ENCODE assay signal across 34 cellular contexts in the genomic region with DNA sequence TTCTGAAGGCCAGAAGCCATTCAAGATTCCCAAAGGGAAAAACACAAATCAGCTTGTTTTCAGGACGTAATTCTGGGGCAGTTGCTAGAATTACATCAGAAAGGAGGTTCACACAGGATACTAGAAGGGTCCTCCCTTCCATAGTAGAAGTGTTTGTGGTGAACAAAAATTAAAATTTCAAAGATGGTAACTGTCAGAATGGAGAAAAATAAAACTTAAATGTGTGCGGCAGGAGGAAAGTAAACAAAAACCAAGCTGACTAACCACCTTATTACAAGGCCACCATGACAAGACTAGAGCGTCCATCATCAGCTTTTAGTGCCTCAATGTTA. TPM values are rescaled to one million over a fixed set of nuclear protein-coding genes. Genes with fewer than 3 reads are reported as not detected.
"Had no signal": no experiment of that assay in that cellular context is flagged by ENCODE, and none has a peak within 500 bp of the region (broad histone marks: within the 10 kb centered on the region; RNA-seq: fewer than 3 reads in every experiment).

No MANE protein-coding gene starts in this region.

- DNase-seq: activated CD4-positive, alpha-beta T cell treated with anti-CD3 and anti-CD28 coated beads, Interleukin-2, amount 10 ng/mL, durations not matched to agents 24 days and 14 days; activated CD4-positive, alpha-beta T cell treated with anti-CD3 and anti-CD28 coated beads, Interleukin-2, amount 50 U/mL, for 4 hours; activated gamma-delta T cell treated with Interleukin-2 at 50 U/mL for 16 hours; activated T-cell treated with anti-CD3 and anti-CD28 coated beads, Interleukin-2, amount 50 U/mL, for 1 hour; adrenal gland; body of pancreas; Kasumi-1; KG1; MG63; NCI-H1048; NCI-H1105 treated with DMSO at 0.1 percent for 48 hours; NCI-H1436; NCI-H1694; NCI-H1930; NCI-H2107; NCI-H2171; NCI-H226; NCI-H524 treated with DMSO at 0.1 percent for 48 hours; SHP77; SJCRH30; T1000 had no signal

- ATAC-seq: body of pancreas, Panc1 had no signal

- H3K27me3 ChIP-seq: adrenal gland, body of pancreas, breast epithelium, MG63, SJCRH30 had no signal

- H3K4me3 ChIP-seq: adrenal gland, body of pancreas, breast epithelium, MG63, SJCRH30, SK-N-MC had no signal

- H3K4me1 ChIP-seq: adrenal gland, body of pancreas, breast epithelium, SJCRH30 had no signal

- H3K27ac ChIP-seq: body of pancreas, SJCRH30, SK-N-MC had no signal

- H3K9me3 ChIP-seq: adrenal gland, body of pancreas, breast epithelium, MG63, SJCRH30 had no signal

- H3K36me3 ChIP-seq: breast epithelium, SJCRH30 had no signal

RNA-seq across cellular contexts. Expression of a gene that starts 37.1 kb away (rescaled TPM):
- total RNA-seq: activated CD4-positive, alpha-beta T cell treated with anti-CD3 and anti-CD28 coated beads, Interleukin-2, amount 10 ng/mL, durations not matched to agents 24 days and 14 days; activated CD8-positive, alpha-beta memory T cell treated with anti-CD3 and anti-CD28 coated beads for 36 hours; activated CD8-positive, alpha-beta T cell treated with anti-CD3 and anti-CD28 coated beads for 36 hours; activated naive CD4-positive, alpha-beta T cell treated with anti-CD3 and anti-CD28 coated beads for 36 hours; activated naive CD4-positive, alpha-beta T cell treated with anti-CD3 and anti-CD28 coated beads, Interleukin-2, amount 50 U/mL, for 72 hours; activated T-helper 1 cell treated with anti-CD3 and anti-CD28 coated beads, Interleukin-12 subunit alpha, Interleukin-12 subunit beta, Interleukin-2, Interleukin-4 antibody, amounts not matched to agents 30 ng/mL and 10 ng/mL and 1 ng/mL, durations not matched to agents 14 hours and 24 hours and 36 hours; adrenal gland; astrocyte; body of pancreas; breast epithelium; NCI-H460; RPMI7951; SJCRH30; T-helper 1 cell treated with Interleukin-12 subunit alpha and Interleukin-12 subunit beta and Interleukin-4 antibody, amounts not matched to agents 30 ng/mL and 1 ng/mL, for 36 hours; T-helper 2 cell treated with Interferon-gamma antibody and Interleukin-4, amounts not matched to agents 100 ng/mL and 5 ng/mL, for 36 hours had no signal
